In genomic region chr12:105534068-105534467, GRCh38 we compare ENCODE assay signal across 27 cellular contexts.
"Had no signal": no experiment of that assay in that cellular context is flagged by ENCODE, and none has a peak within 500 bp of the region (broad histone marks: within the 10 kb centered on the region; RNA-seq: fewer than 3 reads in every experiment).

No MANE protein-coding gene starts in this region.

- H3K4me3 Mint-ChIP-seq: dendritic cell treated with granulocyte-macrophage colony-stimulating factor and Interleukin-4, amounts not matched to agents 40 ng/mL and 50 ng/mL, for 4 days; effector memory CD8-positive, alpha-beta T cell had no signal

- H3K27ac Mint-ChIP-seq: dendritic cell treated with granulocyte-macrophage colony-stimulating factor and Interleukin-4, amounts not matched to agents 40 ng/mL and 50 ng/mL, for 4 days; effector memory CD8-positive, alpha-beta T cell had no signal

- FAIRE-seq: colon, endometrium, frontal cortex had no signal

- H3K4me3 ChIP-seq: colonic mucosa, coronary artery, dorsolateral prefrontal cortex, esophagus muscularis mucosa, esophagus squamous epithelium, gastrocnemius medialis, gastroesophageal sphincter, heart left ventricle, heart right ventricle had no signal

- DNase-seq: colonic mucosa; cortex of kidney; dermis blood vessel endothelial cell; dorsolateral prefrontal cortex; effector CD4-positive, alpha-beta T cell; effector CD8-positive, alpha-beta T cell; effector memory CD4-positive, alpha-beta T cell; effector memory CD8-positive, alpha-beta T cell; erythroblast; esophagus squamous epithelium; foreskin fibroblast; foreskin keratinocyte; foreskin melanocyte; gastrocnemius medialis; glutamatergic neuron; head of caudate nucleus; heart left ventricle; heart right ventricle had no signal

- H3K27ac ChIP-seq: colonic mucosa, coronary artery, dorsolateral prefrontal cortex, epithelial cell of prostate, esophagus muscularis mucosa, esophagus squamous epithelium, foreskin keratinocyte, gastrocnemius medialis, gastroesophageal sphincter, heart left ventricle, heart right ventricle had no signal

- H3K27me3 ChIP-seq: colonic mucosa, esophagus muscularis mucosa, esophagus squamous epithelium, foreskin keratinocyte, gastrocnemius medialis, gastroesophageal sphincter, heart left ventricle, heart right ventricle had no signal

- H3K27me3 Mint-ChIP-seq: dendritic cell treated with granulocyte-macrophage colony-stimulating factor and Interleukin-4, amounts not matched to agents 40 ng/mL and 50 ng/mL, for 4 days had no signal

- ATAC-seq: effector memory CD8-positive, alpha-beta T cell; esophagus mucosa; foreskin keratinocyte; gastrocnemius medialis; gastroesophageal sphincter; heart left ventricle; heart right ventricle had no signal

- H3K36me3 ChIP-seq: colonic mucosa, esophagus muscularis mucosa, esophagus squamous epithelium, gastrocnemius medialis, gastroesophageal sphincter, heart left ventricle, heart right ventricle had no signal

- H3K4me1 ChIP-seq: colonic mucosa, foreskin keratinocyte, gastroesophageal sphincter, heart left ventricle had no signal

- H3K9me3 ChIP-seq: colonic mucosa, gastroesophageal sphincter had no signal
